15 cellular contexts compared by ENCODE assay signal in genomic region chr9:110083866-110084265, GRCh38.
"Had no signal": no experiment of that assay in that cellular context is flagged by ENCODE, and none has a peak within 500 bp of the region (broad histone marks: within the 10 kb centered on the region; RNA-seq: fewer than 3 reads in every experiment).

No MANE protein-coding gene starts in this region.

- H3K9me3 ChIP-seq: lower lobe of right lung, tibial nerve had no signal

- H3K27me3 ChIP-seq: tibial nerve had no signal

- H3K27ac Mint-ChIP-seq: activated naive CD8-positive, alpha-beta T cell had no signal

- H3K9me3 Mint-ChIP-seq: central memory CD8-positive, alpha-beta T cell had no signal

- H3K36me3 Mint-ChIP-seq: activated naive CD8-positive, alpha-beta T cell had no signal

- H3K4me3 Mint-ChIP-seq: activated naive CD8-positive, alpha-beta T cell; central memory CD8-positive, alpha-beta T cell; naive thymus-derived CD4-positive, alpha-beta T cell had no signal

- FAIRE-seq: frontal cortex had no signal

- H3K4me3 ChIP-seq: lower lobe of right lung, tibial nerve had no signal

- H3K27ac ChIP-seq: lower lobe of right lung, tibial nerve had no signal

- H3K27me3 Mint-ChIP-seq: activated naive CD8-positive, alpha-beta T cell; central memory CD8-positive, alpha-beta T cell; naive thymus-derived CD4-positive, alpha-beta T cell had no signal

- ATAC-seq: activated CD4-positive, CD25-positive, alpha-beta regulatory T cell treated with anti-CD3 and anti-CD28 coated beads, Interleukin-2, amount 50 U/mL, for 24 hours; lower lobe of right lung; naive thymus-derived CD4-positive, alpha-beta T cell had no signal

- H3K36me3 ChIP-seq: lower lobe of right lung, tibial nerve had no signal

- DNase-seq: amniotic stem cell; cortex of kidney; effector CD4-positive, alpha-beta T cell; head of caudate nucleus; lower lobe of right lung; naive thymus-derived CD4-positive, alpha-beta T cell; stimulated activated CD4-positive, alpha-beta T cell treated with anti-CD3 and anti-CD28 coated beads, Interleukin-2, amount 100 ng/mL, for 48 hours; stimulated activated naive CD4-positive, alpha-beta T cell; substantia nigra; T-helper 9 cell had no signal
